Comparison of ENCODE assay signal across 1 cellular context in genomic region chr1:203272633-203273205, GRCh38.
TF ChIP-seq lines count a peak whose summit lies in the region.

No MANE protein-coding gene starts in this region.

TF ChIP-seq in HCT116, 20 proteins besides CTCF, POLR2A, EP300 and RAD21 (continued from another document):
- no peak for TF ChIP-seq REST (IDR thresholded peaks at IDR 0.05; ENCODE audit: low read depth)
- TF ChIP-seq CEBPB (IDR thresholded peaks at IDR 0.05; ENCODE audit: low read depth), result no peak
- no peak for TF ChIP-seq SIN3A (IDR thresholded peaks at IDR 0.05; ENCODE audit: low read depth)
- TF ChIP-seq ZNF274 (IDR thresholded peaks at IDR 0.05; ENCODE audit: low read depth, low read length), result no peak
- no peak for TF ChIP-seq EZH2 (IDR thresholded peaks at IDR 0.05)
- TF ChIP-seq POLR2AphosphoS5 (IDR thresholded peaks at IDR 0.05; ENCODE audit: low read depth, low read length), result no peak
- no peak for TF ChIP-seq ZBTB33 (IDR thresholded peaks at IDR 0.05; ENCODE audit: extremely low read depth, insufficient replicate concordance, low read length)
- TF ChIP-seq CBX3 (IDR thresholded peaks at IDR 0.05; ENCODE audit: low read depth), result no peak
- TF ChIP-seq EGR1 (IDR thresholded peaks at IDR 0.05; ENCODE audit: low read depth), result no peak
